16 cellular contexts compared by ENCODE assay signal in genomic region chr1:206655471-206655882, GRCh38. TPM values are rescaled to one million over a fixed set of nuclear protein-coding genes. Genes with fewer than 3 reads are reported as not detected.
DNase-seq lines count a peak whose midpoint lies in the region; ATAC-seq and TF ChIP-seq lines count a peak whose summit lies in the region.
"Had no signal": no experiment of that assay in that cellular context is flagged by ENCODE, and none has a peak within 500 bp of the region (broad histone marks: within the 10 kb centered on the region; RNA-seq: fewer than 3 reads in every experiment).

No MANE protein-coding gene starts in this region.

- H3K4me1 Mint-ChIP-seq in nephron progenitor cell, result peaks cover 48% of the 10 kb centered on the region
- H3K4me1 Mint-ChIP-seq in activated CD8-positive, alpha-beta memory T cell treated with anti-CD3 and anti-CD28 coated beads, Interleukin-2, amount 10 ng/mL, durations not matched to agents 7 days and 5 days, result peaks cover 7% of the 10 kb centered on the region

- no peak for ATAC-seq in activated CD8-positive, alpha-beta memory T cell treated with anti-CD3 and anti-CD28 coated beads, Interleukin-2, amount 10 ng/mL, durations not matched to agents 7 days and 5 days

- H3K36me3 Mint-ChIP-seq in nephron progenitor cell (ENCODE audit: low read depth), result peaks cover 16% of the 10 kb centered on the region
- H3K36me3 Mint-ChIP-seq in activated CD8-positive, alpha-beta memory T cell treated with anti-CD3 and anti-CD28 coated beads, Interleukin-2, amount 10 ng/mL, durations not matched to agents 7 days and 5 days, result peaks cover 2% of the 10 kb centered on the region

- no peak overlapping the region for H3K4me3 Mint-ChIP-seq in nephron progenitor cell
- no peak overlapping the region for H3K4me3 Mint-ChIP-seq in activated CD8-positive, alpha-beta memory T cell treated with anti-CD3 and anti-CD28 coated beads, Interleukin-2, amount 10 ng/mL, durations not matched to agents 7 days and 5 days
- H3K4me3 Mint-ChIP-seq: nephron; T-helper 2 cell treated with Interferon-gamma antibody and Interleukin-4, amounts not matched to agents 5 μg/mL and 100 μg/mL, for 36 hours had no signal

- peak overlapping the region; percentile 68 for H3K27ac Mint-ChIP-seq in nephron progenitor cell
- no peak overlapping the region for H3K27ac Mint-ChIP-seq in activated CD8-positive, alpha-beta memory T cell treated with anti-CD3 and anti-CD28 coated beads, Interleukin-2, amount 10 ng/mL, durations not matched to agents 7 days and 5 days
- H3K27ac Mint-ChIP-seq: T-helper 2 cell treated with Interferon-gamma antibody and Interleukin-4, amounts not matched to agents 5 μg/mL and 100 μg/mL, for 36 hours had no signal

- CTCF ChIA-PET in activated CD8-positive, alpha-beta memory T cell treated with anti-CD3 and anti-CD28 coated beads, Interleukin-2, amount 10 ng/mL, durations not matched to agents 7 days and 5 days (lab: Charles Lee), result interaction anchor here (0.7 to 16.0 kb wide), 8 partner anchors 9 to 327 kb away, joined by 3 to 418 read pairs (median 4); partner anchors contain the start of gene DYRK3

- DNase-seq in DMS 273 (lab: John Stamatoyannopoulos, UW; ENCODE audit: unreplicated experiment) (peak; percentile 78), NCI-H1105 treated with DMSO at 0.1 percent for 48 hours (lab: John Stamatoyannopoulos, UW) (peak; percentile 79), astrocyte of the hippocampus (ENCODE audit: low read depth, low spot score) (peak; percentile 67), nephron progenitor cell (no peak), dedifferentiated amniotic fluid mesenchymal stem cell (ENCODE audit: extremely low spot score) (no peak), Ammon's horn (ENCODE audit: low spot score) (no peak)
- DNase-seq in activated CD8-positive, alpha-beta memory T cell treated with anti-CD3 and anti-CD28 coated beads, Interleukin-2, amount 10 ng/mL, durations not matched to agents 7 days and 5 days, result no peak
- DNase-seq: activated CD4-positive, alpha-beta T cell treated with anti-CD3 and anti-CD28 coated beads for 4 hours; activated naive CD4-positive, alpha-beta T cell treated with anti-CD3 and anti-CD28 coated beads, Interleukin-2, amount 50 U/mL, for 16 hours; C1 segment of cervical spinal cord; KBM-7; NCI-H1417 treated with DMSO at 0.1 percent for 48 hours; retina; SHP77 had no signal

- no peak for TF ChIP-seq CTCF in nephron progenitor cell (IDR thresholded peaks at IDR 0.05)

- no peaks in the 10 kb centered on the region for H3K27me3 Mint-ChIP-seq in nephron progenitor cell (ENCODE audit: low read depth, poor library complexity)
- peaks cover 8% of the 10 kb centered on the region for H3K27me3 Mint-ChIP-seq in activated CD8-positive, alpha-beta memory T cell treated with anti-CD3 and anti-CD28 coated beads, Interleukin-2, amount 10 ng/mL, durations not matched to agents 7 days and 5 days

- no peaks in the 10 kb centered on the region for H3K9me3 Mint-ChIP-seq in nephron progenitor cell
- no peaks in the 10 kb centered on the region for H3K9me3 Mint-ChIP-seq in activated CD8-positive, alpha-beta memory T cell treated with anti-CD3 and anti-CD28 coated beads, Interleukin-2, amount 10 ng/mL, durations not matched to agents 7 days and 5 days (ENCODE audit: low read depth)
- H3K9me3 Mint-ChIP-seq: nephron; T-helper 2 cell treated with Interferon-gamma antibody and Interleukin-4, amounts not matched to agents 5 μg/mL and 100 μg/mL, for 36 hours had no signal

RNA-seq across cellular contexts. Expression of gene DYRK3, which starts 20.1 kb away (rescaled TPM):
- total RNA-seq in activated CD8-positive, alpha-beta memory T cell treated with anti-CD3 and anti-CD28 coated beads, Interleukin-2, amount 10 ng/mL, durations not matched to agents 7 days and 5 days, result 10 to 100 TPM in 1 of 2 experiments, 1 to 10 TPM in 1; 9.5 to 12.7 TPM

RNA-seq across cellular contexts. Expression of gene MAPKAPK2, which starts 29.2 kb away (rescaled TPM):
- total RNA-seq in activated CD8-positive, alpha-beta memory T cell treated with anti-CD3 and anti-CD28 coated beads, Interleukin-2, amount 10 ng/mL, durations not matched to agents 7 days and 5 days, result 10 to 100 TPM; 85.7 to 93.8 TPM

RNA-seq across cellular contexts. Expression of gene EIF2D, which starts 43.2 kb away (rescaled TPM):
- total RNA-seq in activated CD8-positive, alpha-beta memory T cell treated with anti-CD3 and anti-CD28 coated beads, Interleukin-2, amount 10 ng/mL, durations not matched to agents 7 days and 5 days, result 10 to 100 TPM; 51.7 to 68.4 TPM

Comparison
In these comparisons a context has a peak if more than half of its experiments do, and no peak if none do; other contexts are left out.
1. DNase-seq: peak in DMS 273 (single experiment), NCI-H1105 treated with DMSO at 0.1 percent for 48 hours (single experiment) and astrocyte of the hippocampus (single experiment); none in nephron progenitor cell (single experiment), dedifferentiated amniotic fluid mesenchymal stem cell (single experiment), Ammon's horn (single experiment) and activated CD8-positive, alpha-beta memory T cell treated with anti-CD3 and anti-CD28 coated beads, Interleukin-2, amount 10 ng/mL, durations not matched to agents 7 days and 5 days (single experiment).